ENCODE assay signal across 8 cellular contexts in genomic region chr4:18417651-18418050, GRCh38.
DNase-seq lines count a peak whose midpoint lies in the region; ATAC-seq, FAIRE-seq and TF ChIP-seq lines count a peak whose summit lies in the region.
"Not testable (repeated sequence)": the region's sequence is repeated elsewhere in the genome, so short reads cannot be mapped to it uniquely, and the experiment has no call there.

No MANE protein-coding gene starts in this region.

- H3K27ac Mint-ChIP-seq in GM23338; astrocyte (ENCODE audit: unreplicated experiment); endodermal cell; endothelial cell (ENCODE audit: unreplicated experiment): not testable (repeated sequence)

- not testable (repeated sequence) for H3K79me2 ChIP-seq in GM23338 (replicated peaks; ENCODE audit: insufficient read depth); astrocyte (ENCODE audit: insufficient read depth, low read length); K562 (ENCODE audit: control insufficient read depth, insufficient read depth, low read length)

- not testable (repeated sequence) for H3K36me3 Mint-ChIP-seq in GM23338 (ENCODE audit: low read depth); astrocyte (ENCODE audit: low read depth, unreplicated experiment); endodermal cell (ENCODE audit: low read depth); endothelial cell (ENCODE audit: low read depth, unreplicated experiment)

- intact Hi-C loops in K562 (cut with micrococcal nuclease); testis (cut with DNase I; ENCODE audit: low total_unique reads): not testable (repeated sequence)

- H3K27me3 Mint-ChIP-seq in GM23338 (ENCODE audit: insufficient read depth, low read depth, poor library complexity); astrocyte (ENCODE audit: low read depth, unreplicated experiment); endodermal cell (ENCODE audit: insufficient read depth); endothelial cell (ENCODE audit: unreplicated experiment): not testable (repeated sequence)

- H3K27ac ChIP-seq in 22Rv1: peak overlapping the region; percentile 60
- not testable (repeated sequence) for H3K27ac ChIP-seq in GM23338 (ENCODE audit: low read depth); astrocyte (ENCODE audit: low read depth, low read length); K562 (ENCODE audit: extremely low read depth, low read depth, low read length); endodermal cell (ENCODE audit: low read depth, low read length); testis

- H2AFZ ChIP-seq in GM23338 (peak overlapping the region; percentile 80; the same call in 1 of the 2 replicates), K562 (ENCODE audit: low read depth, low read length) (peak overlapping the region; percentile 55; the same call in 1 of the 2 replicates)
- H2AFZ ChIP-seq in astrocyte (ENCODE audit: low read depth, low read length): not testable (repeated sequence)

- H3K9me3 Mint-ChIP-seq in GM23338; astrocyte (ENCODE audit: unreplicated experiment); endothelial cell (ENCODE audit: unreplicated experiment): not testable (repeated sequence)
- H3K9me3 Mint-ChIP-seq in endodermal cell: peaks cover 13% of the 10 kb centered on the region

- not testable (repeated sequence) for H3K4me1 Mint-ChIP-seq in GM23338; astrocyte (ENCODE audit: low read depth, unreplicated experiment); endodermal cell; endothelial cell (ENCODE audit: unreplicated experiment)

- not testable (repeated sequence) for H3K36me3 ChIP-seq in GM23338 (ENCODE audit: insufficient read depth); astrocyte (ENCODE audit: insufficient read depth, low read length); K562 (ENCODE audit: control insufficient read depth, insufficient read depth, low read length); endodermal cell (ENCODE audit: control insufficient read depth, insufficient read depth, low read length); testis (ENCODE audit: low read depth, missing control alignments)

- H3F3A ChIP-seq in GM23338 (replicated peaks; ENCODE audit: low read depth): not testable (repeated sequence)

- CTCF ChIA-PET in K562 (lab: Yijun Ruan, JAX; ENCODE audit: low intra/inter-chr PET ratio): not testable (repeated sequence)

- not testable (repeated sequence) for TF ChIP-seq EP300 in K562 (IDR thresholded peaks at IDR 0.05; ENCODE audit: low read length)

- BruUV-seq in K562 (replicated peaks; lab: Mats Ljungman, UMichigan): not testable (repeated sequence)

- in situ Hi-C loops in K562 (cut with MboI): not testable (repeated sequence)

- FAIRE-seq in astrocyte (lab: Jason Lieb, UNC); K562 (lab: Jason Lieb, UNC): not testable (repeated sequence)

- not testable (repeated sequence) for H3K4me2 ChIP-seq in GM23338; astrocyte (ENCODE audit: low read length)
- H3K4me2 ChIP-seq in K562 (ENCODE audit: insufficient read depth, low read length): peak overlapping the region; percentile 32; the same call in 1 of the 2 replicates

- not testable (repeated sequence) for H3K27me3 ChIP-seq in GM23338 (ENCODE audit: insufficient read depth); astrocyte (ENCODE audit: insufficient read depth, low read length); K562 (ENCODE audit: control insufficient read depth in 2 of 2, insufficient read depth in 2 of 2, low read length in 2 of 2); endodermal cell (ENCODE audit: control insufficient read depth, insufficient read depth, low read length, poor library complexity, severe bottlenecking); testis

- not testable (repeated sequence) for ATAC-seq in GM23338, K562

- TF ChIP-seq CTCF in 22Rv1 (IDR thresholded peaks at IDR 0.05); GM23338 (conservative IDR thresholded peaks at IDR 0.05; ENCODE audit: low read depth in 2 of 2); astrocyte (IDR thresholded peaks at IDR 0.05; ENCODE audit: insufficient read depth, low read depth, low read length); K562 (IDR thresholded peaks at IDR 0.05 in 2 of 3, conservative IDR thresholded peaks at IDR 0.05 in 1 of 3; ENCODE audit: insufficient read depth in 2 of 3, low read depth in 1 of 3, low read length in 3 of 3); endodermal cell (conservative IDR thresholded peaks at IDR 0.05); endothelial cell (IDR thresholded peaks at IDR 0.05; ENCODE audit: unreplicated experiment); testis (IDR thresholded peaks at IDR 0.05): not testable (repeated sequence)

- H3K4me3 ChIP-seq in GM23338 (peak overlapping the region; percentile 46; the same call in 1 of the 2 replicates), K562 (peak overlapping the region; percentile 8; the same call in 1 of the 2 replicates), testis (peak overlapping the region; percentile 26 to 38)
- H3K4me3 ChIP-seq in astrocyte (ENCODE audit: insufficient read depth, low read depth, low read length); endodermal cell (ENCODE audit: low read length): not testable (repeated sequence)

- POLR2A ChIA-PET in K562 (lab: Yijun Ruan, JAX): interaction anchor here (0.7 to 1.3 kb wide), 2 partner anchors 10 to 35 kb away, joined by 3 to 4 read pairs; no protein-coding TSS in a partner anchor

- not testable (repeated sequence) for TF ChIP-seq RAD21 in K562 (CRISPR knock-in tag; conservative IDR thresholded peaks at IDR 0.05 in 1 of 2, IDR thresholded peaks at IDR 0.05 in 1 of 2)

- 10% methylated on average over 15 of the region's 15 CpGs for WGBS in K562 (ENCODE audit: insufficient coverage, low coverage, missing lambda C conversion rate)
- WGBS in endodermal cell (ENCODE audit: insufficient coverage in 1 of 2, insufficient read length in 1 of 2), 2 experiments: 86 to 95% methylated on average over 7 to 15 of the region's 15 CpGs
- WGBS in testis, 2 donors: 66 to 76% methylated on average over 14 to 15 of the region's 15 CpGs

- H3K9me2 ChIP-seq in GM23338 (ENCODE audit: insufficient read depth): not testable (repeated sequence)

- not testable (repeated sequence) for H3K9me1 ChIP-seq in K562 (ENCODE audit: control insufficient read depth, insufficient read depth, low read length)

- peak; percentile 56 for TF ChIP-seq POLR2A in K562 (conservative IDR thresholded peaks at IDR 0.05)
- not testable (repeated sequence) for TF ChIP-seq POLR2A in testis (IDR thresholded peaks at IDR 0.05)

- not testable (repeated sequence) for H3K9ac ChIP-seq in astrocyte (ENCODE audit: low read length); K562 (ENCODE audit: insufficient read depth in 1 of 2, low read depth in 2 of 2, low read length in 2 of 2); endodermal cell (ENCODE audit: extremely low read depth, low read length, poor library complexity, severe bottlenecking)

- not testable (repeated sequence) for H3K9me3 ChIP-seq in astrocyte (ENCODE audit: insufficient read depth, low read depth, low read length); K562 (replicated peaks; ENCODE audit: control insufficient read depth, insufficient read depth, low read depth, low read length); endodermal cell (ENCODE audit: control insufficient read depth, low read length); testis

- peak overlapping the region; percentile 49; the same call in 2 of the 3 replicates for H3K4me3 Mint-ChIP-seq in GM23338
- H3K4me3 Mint-ChIP-seq in astrocyte (ENCODE audit: unreplicated experiment): peak overlapping the region; percentile 54
- H3K4me3 Mint-ChIP-seq in endodermal cell: peak overlapping the region; percentile 9
- peak overlapping the region; percentile 63 for H3K4me3 Mint-ChIP-seq in endothelial cell (ENCODE audit: unreplicated experiment)

- not testable (repeated sequence) for H4K20me1 ChIP-seq in GM23338 (replicated peaks; ENCODE audit: insufficient read depth); astrocyte (ENCODE audit: insufficient read depth, low read length); K562 (replicated peaks; ENCODE audit: control insufficient read depth, insufficient read depth, low read length)

- not testable (repeated sequence) for DNase-seq in GM23338 (ENCODE audit: low spot score); astrocyte (ENCODE audit: low read depth); endodermal cell; endothelial cell (ENCODE audit: low spot score); testis
- peak; percentile 37 for DNase-seq in NCI-H146 (lab: John Stamatoyannopoulos, UW)
- DNase-seq in K562 (ENCODE audit: extremely low read depth in 1 of 4, low spot score in 3 of 4): peak in 1 of 4 experiments; percentile 5

- not testable (repeated sequence) for H3K4me1 ChIP-seq in GM23338 (ENCODE audit: insufficient read depth); astrocyte (ENCODE audit: insufficient read depth, low read length); K562 (replicated peaks in 1 of 2; ENCODE audit: control insufficient read depth in 2 of 2, insufficient read depth in 2 of 2, low read length in 2 of 2); endodermal cell (ENCODE audit: control insufficient read depth, insufficient read depth, low read length); testis

TF ChIP-seq in K562, 482 proteins besides CTCF, POLR2A, EP300 and RAD21 (continues in another document):
- not testable (repeated sequence) for TF ChIP-seq ATF1 (CRISPR knock-in tag; IDR thresholded peaks at IDR 0.05)
- TF ChIP-seq ATF1 (tag; IDR thresholded peaks at IDR 0.05) (0 out of 2 replicates have a peak, but pooled peaks have one; percentile 28), RBFOX2 (IDR thresholded peaks at IDR 0.05; ENCODE audit: low read depth, low read length) (0 out of 2 replicates have a peak, but pooled peaks have one; percentile 28)

Comparison
In these comparisons a context has a peak if more than half of its experiments do, and no peak if none do; other contexts are left out.
1. H3K4me3 Mint-ChIP-seq: peak in every context shown above with its lines; median percentile 63 in endothelial cell; 54 in astrocyte; 49 in GM23338; 9 in endodermal cell.